Comparison of ENCODE assay signal across 35 cellular contexts in genomic region chr17:50830298-50830697, GRCh38. TPM values are rescaled to one million over a fixed set of nuclear protein-coding genes. Genes with fewer than 3 reads are reported as not detected.
A peak's percentile ranks its signal among the peaks of the same experiment; 100 is the strongest.
DNase-seq lines count a peak whose midpoint lies in the region; ATAC-seq and TF ChIP-seq lines count a peak whose summit lies in the region.
"Had no signal": no experiment of that assay in that cellular context is flagged by ENCODE, and none has a peak within 500 bp of the region (broad histone marks: within the 10 kb centered on the region; RNA-seq: fewer than 3 reads in every experiment).

No MANE protein-coding gene starts in this region.

- no peak for ATAC-seq in IMR-90 (ENCODE audit: low read depth)
- no peak for ATAC-seq in GM18907 (IDR thresholded peaks at IDR 0.05; ENCODE audit: unreplicated experiment)
- ATAC-seq: activated naive CD8-positive, alpha-beta T cell treated with anti-CD3 and anti-CD28 coated beads, Interleukin-2, amount 50 U/mL, for 24 hours; activated T-cell treated with anti-CD3 and anti-CD28 coated beads, Interleukin-2, amount 50 U/mL, for 72 hours; body of pancreas; left colon; SK-N-SH treated with all-trans-retinoic acid at 6 μM for 48 hours; stimulated activated memory B cell treated with anti-CD40 and anti-IgM and Interleukin-4, amounts not matched to agents 10 μg/mL and 1 μg/mL and 100 μg/mL, for 72 hours; T-helper 17 cell had no signal

- no peak for TF ChIP-seq RAD21 in IMR-90 (IDR thresholded peaks at IDR 0.05; ENCODE audit: low read length)

- H3K4ac ChIP-seq in IMR-90 (ENCODE audit: low read depth, low read length) (no peak overlapping the region), neuronal stem cell (ENCODE audit: low read length) (no peak overlapping the region)

- H3K14ac ChIP-seq in IMR-90 (replicated peaks; ENCODE audit: low read depth, low read length) (no peak overlapping the region), neuronal stem cell (ENCODE audit: low read length) (no peak overlapping the region)

- no CpG with 5 or more reads among the region's 4 CpGs for WGBS in IMR-90 (ENCODE audit: extremely low coverage in 2 of 2, insufficient read length in 1 of 2), 2 experiments
- no CpG with 5 or more reads among the region's 4 CpGs for WGBS in neuronal stem cell (ENCODE audit: extremely low coverage in 2 of 2, insufficient read length in 2 of 2, insufficient replicate concordance in 1 of 2), 2 donors

- no peak overlapping the region for H3K27ac ChIP-seq in IMR-90 (ENCODE audit: insufficient read depth, low read length)
- H3K27ac ChIP-seq in neuronal stem cell (replicated peaks; ENCODE audit: low read length) = no peak overlapping the region
- H3K27ac ChIP-seq: body of pancreas, neutrophil, PC-9, prostate gland, upper lobe of left lung had no signal

- no peak overlapping the region for H3K9ac ChIP-seq in IMR-90 (ENCODE audit: low read depth, low read length)
- no peak overlapping the region for H3K9ac ChIP-seq in adipocyte (ENCODE audit: low read length)
- no peak overlapping the region for H3K9ac ChIP-seq in neuronal stem cell (ENCODE audit: low read depth, low read length, poor library complexity)

- POLR2A ChIA-PET in IMR-90 (lab: Charles Lee; ENCODE audit: unreplicated experiment) = interaction anchor here (0.7 kb wide), 1 partner anchor 119 kb away, joined by 3 read pairs; no protein-coding TSS in a partner anchor
- POLR2A ChIA-PET in activated CD4-positive, alpha-beta memory T cell treated with anti-CD3 and anti-CD28 coated beads, Interleukin-2, amount 10 ng/mL, durations not matched to agents 7 days and 5 days (lab: Charles Lee) = no interaction called here

- no peak overlapping the region for H2BK12ac ChIP-seq in neuronal stem cell (ENCODE audit: low read length)

- no peak overlapping the region for H2BK20ac ChIP-seq in IMR-90 (ENCODE audit: low read depth, low read length)

- H3K4me2 ChIP-seq in IMR-90 (ENCODE audit: low read depth, low read length) = no peak overlapping the region
- H3K4me2 ChIP-seq in neuronal stem cell (ENCODE audit: insufficient read depth, low read length, poor library complexity, severe bottlenecking) = no peak overlapping the region
- H3K4me2 ChIP-seq: PC-9 had no signal

- H3K4me3 ChIP-seq in IMR-90 (ENCODE audit: insufficient read depth, low read depth, low read length) (no peak overlapping the region), adipocyte (ENCODE audit: low read length) (no peak overlapping the region), fibroblast of the aortic adventitia (ENCODE audit: low read depth, low read length) (no peak overlapping the region), neuronal stem cell (ENCODE audit: low read length in 2 of 2) (no peak overlapping the region)
- H3K4me3 ChIP-seq: body of pancreas, PC-9, prostate gland, upper lobe of left lung had no signal

- H3K4me3 Mint-ChIP-seq in activated CD4-positive, alpha-beta memory T cell treated with anti-CD3 and anti-CD28 coated beads, Interleukin-2, amount 10 ng/mL, durations not matched to agents 7 days and 5 days = no peak overlapping the region
- H3K4me3 Mint-ChIP-seq: activated naive CD8-positive, alpha-beta T cell treated with anti-CD3 and anti-CD28 coated beads, Interleukin-2, amount 50 U/mL, for 24 hours; activated T-cell treated with anti-CD3 and anti-CD28 coated beads, Interleukin-2, amount 50 U/mL, for 72 hours; CD8-positive, alpha-beta memory T cell; H9; immature natural killer cell; memory B cell; stimulated activated memory B cell treated with anti-CD40 and anti-IgM and Interleukin-4, amounts not matched to agents 10 μg/mL and 1 μg/mL and 100 μg/mL, for 72 hours; T-helper 17 cell had no signal

- H2BK120ac ChIP-seq in IMR-90 (ENCODE audit: low read depth, low read length) = no peak overlapping the region
- H2BK120ac ChIP-seq in neuronal stem cell (ENCODE audit: low read depth, low read length) = no peak overlapping the region

- TF ChIP-seq POLR2A in IMR-90 (IDR thresholded peaks at IDR 0.05; ENCODE audit: low read depth, low read length) (no peak), erythroblast (IDR thresholded peaks at IDR 0.05; ENCODE audit: low read length) (no peak)

- no peaks in the 10 kb centered on the region; the same call in 1 of the 2 replicates for H4K20me1 ChIP-seq in IMR-90 (ENCODE audit: insufficient read depth, low read length)

- CTCF ChIA-PET in IMR-90 (lab: Yijun Ruan, JAX) = interaction anchor here (1.1 kb wide), 1 partner anchor 22 kb away, joined by 3 read pairs; no protein-coding TSS in a partner anchor
- CTCF ChIA-PET in activated CD4-positive, alpha-beta memory T cell treated with anti-CD3 and anti-CD28 coated beads, Interleukin-2, amount 10 ng/mL, durations not matched to agents 7 days and 5 days (lab: Charles Lee) = interaction anchor here (1.7 to 2.3 kb wide), 2 partner anchors 12 to 13 kb away, joined by 7 to 8 read pairs; no protein-coding TSS in a partner anchor

- in situ Hi-C loops in IMR-90 (cut with MboI; ENCODE audit: low sequenced_read_pairs) = no loop called here

- no peak overlapping the region for H4K5ac ChIP-seq in IMR-90 (ENCODE audit: low read depth, low read length)

- H4K8ac ChIP-seq in IMR-90 (ENCODE audit: low read depth in 2 of 2, low read length in 2 of 2) = no peak overlapping the region
- H4K8ac ChIP-seq in neuronal stem cell (ENCODE audit: low read depth, low read length) = no peak overlapping the region

- intact Hi-C loops in IMR-90 (cut with micrococcal nuclease) = no loop called here

- no peaks in the 10 kb centered on the region for H3K36me3 ChIP-seq in IMR-90 (ENCODE audit: control insufficient read depth, insufficient read depth, low read length)
- no peaks in the 10 kb centered on the region for H3K36me3 ChIP-seq in adipocyte (ENCODE audit: control insufficient read depth, insufficient read depth, low read length, severe bottlenecking)
- no peaks in the 10 kb centered on the region for H3K36me3 ChIP-seq in neuronal stem cell (replicated peaks in 1 of 2; ENCODE audit: control insufficient read depth in 2 of 2, insufficient read depth in 2 of 2, low read length in 2 of 2)
- H3K36me3 ChIP-seq: BE2C, neutrophil, prostate gland, upper lobe of left lung had no signal

- H3K36me3 Mint-ChIP-seq in activated CD4-positive, alpha-beta memory T cell treated with anti-CD3 and anti-CD28 coated beads, Interleukin-2, amount 10 ng/mL, durations not matched to agents 7 days and 5 days (ENCODE audit: low read depth) = no peaks in the 10 kb centered on the region
- H3K36me3 Mint-ChIP-seq: CD8-positive, alpha-beta memory T cell; immature natural killer cell; memory B cell; stimulated activated memory B cell treated with anti-CD40 and anti-IgM and Interleukin-4, amounts not matched to agents 10 μg/mL and 1 μg/mL and 100 μg/mL, for 72 hours had no signal

- TF ChIP-seq CTCF in IMR-90 (conservative IDR thresholded peaks at IDR 0.05; ENCODE audit: low read depth, low read length) (no peak), fibroblast of the aortic adventitia (IDR thresholded peaks at IDR 0.05; ENCODE audit: insufficient read depth, low read length) (no peak)

- peaks cover 18% of the 10 kb centered on the region for H3K27me3 Mint-ChIP-seq in activated CD4-positive, alpha-beta memory T cell treated with anti-CD3 and anti-CD28 coated beads, Interleukin-2, amount 10 ng/mL, durations not matched to agents 7 days and 5 days

- H2AK9ac ChIP-seq in IMR-90 (replicated peaks; ENCODE audit: low read depth, low read length, poor library complexity) = no peak overlapping the region

- H3K4me1 ChIP-seq in IMR-90 (ENCODE audit: control insufficient read depth, insufficient read depth, low read length) = peaks cover 4% of the 10 kb centered on the region; the same call in 1 of the 2 replicates
- peaks cover 5% of the 10 kb centered on the region for H3K4me1 ChIP-seq in adipocyte (ENCODE audit: control insufficient read depth, insufficient read depth, low read length)
- H3K4me1 ChIP-seq in neuronal stem cell (ENCODE audit: control insufficient read depth in 2 of 2, insufficient read depth in 1 of 2, low read depth in 1 of 2, low read length in 2 of 2) = peaks cover 20 to 34% of the 10 kb centered on the region in 2 donors
- H3K4me1 ChIP-seq: prostate gland had no signal

- H4K91ac ChIP-seq in IMR-90 (ENCODE audit: insufficient read depth, low read depth, low read length) (no peak overlapping the region), neuronal stem cell (ENCODE audit: low read depth, low read length, poor library complexity) (no peak overlapping the region)

- no peak overlapping the region for H2BK15ac ChIP-seq in IMR-90 (ENCODE audit: low read depth, low read length)
- H2BK15ac ChIP-seq in neuronal stem cell (ENCODE audit: low read length) = peak overlapping the region; percentile 49

- H3K9me3 Mint-ChIP-seq in activated CD4-positive, alpha-beta memory T cell treated with anti-CD3 and anti-CD28 coated beads, Interleukin-2, amount 10 ng/mL, durations not matched to agents 7 days and 5 days = no peaks in the 10 kb centered on the region
- H3K9me3 Mint-ChIP-seq: activated naive CD8-positive, alpha-beta T cell treated with anti-CD3 and anti-CD28 coated beads, Interleukin-2, amount 50 U/mL, for 24 hours; activated T-cell treated with anti-CD3 and anti-CD28 coated beads, Interleukin-2, amount 50 U/mL, for 72 hours; CD8-positive, alpha-beta memory T cell; H9; immature natural killer cell; memory B cell; stimulated activated memory B cell treated with anti-CD40 and anti-IgM and Interleukin-4, amounts not matched to agents 10 μg/mL and 1 μg/mL and 100 μg/mL, for 72 hours had no signal

- H3K18ac ChIP-seq in IMR-90 (ENCODE audit: low read depth, low read length) = no peak overlapping the region
- H3K18ac ChIP-seq in neuronal stem cell (ENCODE audit: low read length) = no peak overlapping the region

- no peak overlapping the region for H2BK5ac ChIP-seq in IMR-90 (ENCODE audit: low read depth, low read length, poor library complexity, severe bottlenecking)
- H2BK5ac ChIP-seq in neuronal stem cell (ENCODE audit: low read length) = no peak overlapping the region

- H3K27me3 ChIP-seq in IMR-90 (ENCODE audit: control insufficient read depth, insufficient read depth, low read length) (peaks cover 9% of the 10 kb centered on the region; the same call in 1 of the 2 replicates), adipocyte (replicated peaks; ENCODE audit: control insufficient read depth, insufficient read depth, low read length) (peaks cover 34% of the 10 kb centered on the region), neuronal stem cell (ENCODE audit: control insufficient read depth in 3 of 3, insufficient read depth in 3 of 3, low read depth in 1 of 3, low read length in 3 of 3) (peaks cover 0 to 48% (median 4%) of the 10 kb centered on the region in 3 experiments)
- H3K27me3 ChIP-seq: BE2C, body of pancreas, upper lobe of left lung had no signal

- no peak overlapping the region for H3K56ac ChIP-seq in IMR-90 (ENCODE audit: extremely low read depth, insufficient read depth, low read length)

- DNase-seq in IMR-90 = no peak
- DNase-seq in adipocyte (ENCODE audit: low read depth) = peak; percentile 39
- DNase-seq in fibroblast of the aortic adventitia (ENCODE audit: low read depth) = peak; percentile 30
- DNase-seq in neuronal stem cell (ENCODE audit: low spot score) = no peak
- DNase-seq in activated CD4-positive, alpha-beta memory T cell treated with anti-CD3 and anti-CD28 coated beads, Interleukin-2, amount 10 ng/mL, durations not matched to agents 7 days and 5 days = no peak
- DNase-seq in superior temporal gyrus (ENCODE audit: extremely low spot score) = no peak
- DNase-seq in erythroblast (lab: John Stamatoyannopoulos, UW) = no peak
- DNase-seq: ACHN; activated CD4-positive, alpha-beta T cell treated with anti-CD3 and anti-CD28 coated beads, Interleukin-2, amount 50 U/mL, for 4 hours; activated naive CD4-positive, alpha-beta T cell; activated naive CD8-positive, alpha-beta T cell treated with anti-CD3 and anti-CD28 coated beads, Interleukin-2, amount 50 U/mL, for 24 hours; activated T-cell treated with anti-CD3 and anti-CD28 coated beads, Interleukin-2, amount 50 U/mL, for 72 hours; BE2C; immature natural killer cell; Kasumi-1; left colon; MV-4-11; NK-92 treated with Interleukin-12 subunit alpha and Interleukin-12 subunit beta, amount 100 ng/mL, for 24 hours; PC-9; Right ventricle myocardium superior; stimulated activated CD4-positive, alpha-beta T cell treated with anti-CD3 and anti-CD28 coated beads, Interleukin-15, amount 100 ng/mL, for 24 hours; substantia nigra; T-helper 17 cell had no signal

- no peaks in the 10 kb centered on the region for H3K9me1 ChIP-seq in IMR-90 (ENCODE audit: insufficient read depth, low read length)

- H3K27ac Mint-ChIP-seq in activated CD4-positive, alpha-beta memory T cell treated with anti-CD3 and anti-CD28 coated beads, Interleukin-2, amount 10 ng/mL, durations not matched to agents 7 days and 5 days = no peak overlapping the region
- H3K27ac Mint-ChIP-seq: activated naive CD8-positive, alpha-beta T cell treated with anti-CD3 and anti-CD28 coated beads, Interleukin-2, amount 50 U/mL, for 24 hours; activated T-cell treated with anti-CD3 and anti-CD28 coated beads, Interleukin-2, amount 50 U/mL, for 72 hours; H9; immature natural killer cell; memory B cell; stimulated activated memory B cell treated with anti-CD40 and anti-IgM and Interleukin-4, amounts not matched to agents 10 μg/mL and 1 μg/mL and 100 μg/mL, for 72 hours; T-helper 17 cell had no signal

- H3K4me1 Mint-ChIP-seq in activated CD4-positive, alpha-beta memory T cell treated with anti-CD3 and anti-CD28 coated beads, Interleukin-2, amount 10 ng/mL, durations not matched to agents 7 days and 5 days = peaks cover 12% of the 10 kb centered on the region
- H3K4me1 Mint-ChIP-seq: activated naive CD8-positive, alpha-beta T cell treated with anti-CD3 and anti-CD28 coated beads, Interleukin-2, amount 50 U/mL, for 24 hours; CD8-positive, alpha-beta memory T cell; immature natural killer cell; memory B cell; stimulated activated memory B cell treated with anti-CD40 and anti-IgM and Interleukin-4, amounts not matched to agents 10 μg/mL and 1 μg/mL and 100 μg/mL, for 72 hours had no signal

- H3K23ac ChIP-seq in IMR-90 (ENCODE audit: low read depth, low read length) (no peak overlapping the region), neuronal stem cell (ENCODE audit: low read depth, low read length, poor library complexity) (no peak overlapping the region)

- H2AFZ ChIP-seq in IMR-90 (replicated peaks; ENCODE audit: low read length, poor library complexity) (peak overlapping the region; percentile 33), neuronal stem cell (ENCODE audit: low read length) (no peak overlapping the region)
- H2AFZ ChIP-seq: PC-9 had no signal

- no TSS peak for BruUV-seq in IMR-90 (replicated peaks; lab: Mats Ljungman, UMichigan)

- H3K79me1 ChIP-seq in IMR-90 (ENCODE audit: low read depth in 1 of 2, low read length in 2 of 2) = no peaks in the 10 kb centered on the region
- H3K79me1 ChIP-seq in neuronal stem cell (ENCODE audit: low read depth, low read length) = no peaks in the 10 kb centered on the region

- no peak overlapping the region for H2AK5ac ChIP-seq in IMR-90 (ENCODE audit: low read depth, low read length)
- no peak overlapping the region for H2AK5ac ChIP-seq in neuronal stem cell (ENCODE audit: low read depth, low read length)

- dilution Hi-C loops in IMR-90 (cut with HindIII; ENCODE audit: low sequenced_read_pairs, unreplicated experiment) = no loop called here

- no peaks in the 10 kb centered on the region for H3K9me3 ChIP-seq in IMR-90 (ENCODE audit: control insufficient read depth, insufficient read depth, low read length)
- H3K9me3 ChIP-seq in adipocyte (ENCODE audit: control insufficient read depth, low read length) = no peaks in the 10 kb centered on the region
- H3K9me3 ChIP-seq in neuronal stem cell (replicated peaks in 1 of 2; ENCODE audit: control insufficient read depth in 2 of 2, insufficient read depth in 1 of 2, low read depth in 1 of 2, low read length in 2 of 2) = no peaks in the 10 kb centered on the region
- H3K9me3 ChIP-seq: BE2C, body of pancreas, neutrophil, prostate gland, upper lobe of left lung had no signal

RNA-seq across cellular contexts. Expression of gene WFIKKN2, which starts 5.1 kb away (rescaled TPM):
- total RNA-seq in IMR-90 (2012; rRNA removed) (not detected in 2 replicates), fibroblast of the aortic adventitia (ENCODE audit: low replicate concordance) (under 0.01 and 0.25 TPM in 2 replicates)
- 0.02 and 0.04 TPM in 2 replicates for polyA plus RNA-seq in IMR-90 (2012; rRNA removed)
- 0.01 and 0.04 TPM in 2 replicates for polyA plus RNA-seq in IMR-90 (2012; cell fraction: cytosol; rRNA removed)
- polyA plus RNA-seq in IMR-90 (2012; cell fraction: nucleus; rRNA removed; ENCODE audit: low replicate concordance) = 0.11 and 0.16 TPM in 2 replicates
- 0.03 TPM for polyA plus RNA-seq in neuronal stem cell (2013, experiment 1 of 2)
- polyA plus RNA-seq in neuronal stem cell (2013, experiment 2 of 2) = 0.01 TPM
- not detected for total RNA-seq in activated CD4-positive, alpha-beta memory T cell treated with anti-CD3 and anti-CD28 coated beads, Interleukin-2, amount 10 ng/mL, durations not matched to agents 7 days and 5 days
- total RNA-seq: activated T-cell treated with anti-CD3 and anti-CD28 coated beads, Interleukin-2, amount 50 U/mL, for 72 hours; CD8-positive, alpha-beta memory T cell; glomerular endothelial cell; NCI-H460; PC-9; T-helper 17 cell had no signal
- polyA plus RNA-seq: CD8-positive, alpha-beta memory T cell; immature natural killer cell had no signal

RNA-seq across cellular contexts. Expression of gene TOB1, which starts 35.9 kb away (rescaled TPM):
- total RNA-seq in IMR-90 (2012; rRNA removed) (4.3 and 6.1 TPM in 2 replicates), fibroblast of the aortic adventitia (ENCODE audit: low replicate concordance) (12.0 and 21.1 TPM in 2 replicates)
- 9.0 and 9.2 TPM in 2 replicates for polyA plus RNA-seq in IMR-90 (2012; rRNA removed)
- polyA plus RNA-seq in IMR-90 (2012; cell fraction: cytosol; rRNA removed) = 8.7 and 11.5 TPM in 2 replicates
- 10.3 and 26.9 TPM in 2 replicates for polyA plus RNA-seq in IMR-90 (2012; cell fraction: nucleus; rRNA removed; ENCODE audit: low replicate concordance)
- 44.9 TPM for polyA plus RNA-seq in neuronal stem cell (2013, experiment 1 of 2)
- polyA plus RNA-seq in neuronal stem cell (2013, experiment 2 of 2) = 45.0 TPM
- total RNA-seq in activated CD4-positive, alpha-beta memory T cell treated with anti-CD3 and anti-CD28 coated beads, Interleukin-2, amount 10 ng/mL, durations not matched to agents 7 days and 5 days = 100 to 1,000 TPM; 121 to 124 TPM

Comparison
In these comparisons a context has a peak if more than half of its experiments do, and no peak if none do; other contexts are left out.
1. DNase-seq: peak in adipocyte (single experiment) and fibroblast of the aortic adventitia (single experiment); none in IMR-90 (single experiment), neuronal stem cell (single experiment), activated CD4-positive, alpha-beta memory T cell treated with anti-CD3 and anti-CD28 coated beads, Interleukin-2, amount 10 ng/mL, durations not matched to agents 7 days and 5 days (single experiment), superior temporal gyrus (single experiment) and erythroblast (0 of 2).